In genomic region chr2:108970369-108970768, GRCh38 we compare ENCODE assay signal across 19 cellular contexts. TPM values are rescaled to one million over a fixed set of nuclear protein-coding genes. Genes with fewer than 3 reads are reported as not detected.
DNase-seq lines count a peak whose midpoint lies in the region; ATAC-seq and TF ChIP-seq lines count a peak whose summit lies in the region.
"Had no signal": no experiment of that assay in that cellular context is flagged by ENCODE, and none has a peak within 500 bp of the region (broad histone marks: within the 10 kb centered on the region; RNA-seq: fewer than 3 reads in every experiment).

No MANE protein-coding gene starts in this region.

- no peak overlapping the region for H2AFZ ChIP-seq in PC-9

- H3K4me3 Mint-ChIP-seq in CD4-positive, alpha-beta memory T cell: peak overlapping the region in 1 of 8 donors; percentile 25
- H3K4me3 Mint-ChIP-seq in nephron progenitor cell: no peak overlapping the region
- H3K4me3 Mint-ChIP-seq in activated CD8-positive, alpha-beta T cell treated with anti-CD3 and anti-CD28 coated beads for 36 hours: no peak overlapping the region
- no peak overlapping the region for H3K4me3 Mint-ChIP-seq in activated CD8-positive, alpha-beta T cell treated with anti-CD3 and anti-CD28 coated beads, Interleukin-2, amount 10 ng/mL, durations not matched to agents 7 days and 5 days
- H3K4me3 Mint-ChIP-seq: CD14-positive monocyte, HFFc6 had no signal

- BruUV-seq in PC-9 (replicated peaks; lab: Mats Ljungman, UMichigan): no TSS peak

- peak overlapping the region; percentile 36 for H3K4me2 ChIP-seq in PC-9

- intact Hi-C loops in CD4-positive, alpha-beta memory T cell (cut with micrococcal nuclease): no loop called here
- intact Hi-C loops in PC-9 (cut with micrococcal nuclease; ENCODE audit: unreplicated experiment) (no loop called here), esophagus squamous epithelium (cut with DNase I) (no loop called here)
- intact Hi-C loops in activated CD8-positive, alpha-beta T cell treated with anti-CD3 and anti-CD28 coated beads for 36 hours (cut with micrococcal nuclease): no loop called here

- H4K20me1 ChIP-seq in PC-9 (ENCODE audit: insufficient read depth): no peaks in the 10 kb centered on the region

- CTCF ChIA-PET in CD4-positive, alpha-beta memory T cell (lab: Charles Lee; ENCODE audit: partially characterized antibody): interaction anchor here (5.5 kb wide), 1 partner anchor 18 kb away, joined by 32 read pairs; the partner anchor contains the start of gene EDAR
- CTCF ChIA-PET in PC-9 (lab: Charles Lee): interaction anchor here (0.6 kb wide), 1 partner anchor 9 kb away, joined by 5 read pairs; no protein-coding TSS in a partner anchor
- CTCF ChIA-PET in activated CD8-positive, alpha-beta T cell treated with anti-CD3 and anti-CD28 coated beads for 36 hours (lab: Charles Lee): interaction anchor here (1.2 to 3.4 kb wide), 3 partner anchors 11 to 32 kb away, joined by 3 to 26 read pairs (median 4); no protein-coding TSS in a partner anchor
- CTCF ChIA-PET in activated CD8-positive, alpha-beta T cell treated with anti-CD3 and anti-CD28 coated beads, Interleukin-2, amount 10 ng/mL, durations not matched to agents 7 days and 5 days (lab: Charles Lee): interaction anchor here (1.9 kb wide), 1 partner anchor 12 kb away, joined by 5 read pairs; no protein-coding TSS in a partner anchor

- H3K79me2 ChIP-seq in PC-9 (ENCODE audit: low read depth): no peaks in the 10 kb centered on the region

- peaks cover 39 to 84% (median 64%) of the 10 kb centered on the region in 4 donors for H3K4me1 Mint-ChIP-seq in CD4-positive, alpha-beta memory T cell
- H3K4me1 Mint-ChIP-seq in nephron progenitor cell: peaks cover 69% of the 10 kb centered on the region
- H3K4me1 Mint-ChIP-seq in activated CD8-positive, alpha-beta T cell treated with anti-CD3 and anti-CD28 coated beads for 36 hours (ENCODE audit: low read depth): peaks cover 60% of the 10 kb centered on the region
- H3K4me1 Mint-ChIP-seq in activated CD8-positive, alpha-beta T cell treated with anti-CD3 and anti-CD28 coated beads, Interleukin-2, amount 10 ng/mL, durations not matched to agents 7 days and 5 days (ENCODE audit: low read depth): peaks cover 30% of the 10 kb centered on the region

- no peaks in the 10 kb centered on the region for H3K9me3 ChIP-seq in CD4-positive, alpha-beta memory T cell (ENCODE audit: control insufficient read depth in 1 of 2, low read length in 2 of 2)
- no peaks in the 10 kb centered on the region for H3K9me3 ChIP-seq in PC-9 (ENCODE audit: insufficient read depth, low read depth)
- H3K9me3 ChIP-seq in esophagus squamous epithelium: no peaks in the 10 kb centered on the region

- no peaks in the 10 kb centered on the region for H3K9me2 ChIP-seq in PC-9 (ENCODE audit: insufficient read depth)

- no peak for DNase-seq in CD4-positive, alpha-beta memory T cell
- DNase-seq in PC-9 (no peak), esophagus squamous epithelium (lab: John Stamatoyannopoulos, UW) (no peak), nephron progenitor cell (no peak), NCI-H2081 treated with DMSO at 0.1 percent for 48 hours (lab: John Stamatoyannopoulos, UW) (no peak)
- no peak for DNase-seq in activated CD8-positive, alpha-beta T cell treated with anti-CD3 and anti-CD28 coated beads for 36 hours
- DNase-seq in activated CD8-positive, alpha-beta T cell treated with anti-CD3 and anti-CD28 coated beads, Interleukin-2, amount 10 ng/mL, durations not matched to agents 7 days and 5 days: no peak
- DNase-seq in activated effector memory CD4-positive, alpha-beta T cell treated with anti-CD3 and anti-CD28 coated beads, Interleukin-2, amount 50 U/mL, for 16 hours: no peak
- DNase-seq: Calu3, DMS79, HCEC 1CT, HFFc6 had no signal

- no peak for TF ChIP-seq POLR2A in esophagus squamous epithelium (IDR thresholded peaks at IDR 0.05)

- no peaks in the 10 kb centered on the region for H3K36me3 Mint-ChIP-seq in CD4-positive, alpha-beta memory T cell
- peaks cover 6% of the 10 kb centered on the region for H3K36me3 Mint-ChIP-seq in nephron progenitor cell (ENCODE audit: low read depth)
- no peaks in the 10 kb centered on the region for H3K36me3 Mint-ChIP-seq in activated CD8-positive, alpha-beta T cell treated with anti-CD3 and anti-CD28 coated beads for 36 hours (ENCODE audit: low read depth)
- no peaks in the 10 kb centered on the region for H3K36me3 Mint-ChIP-seq in activated CD8-positive, alpha-beta T cell treated with anti-CD3 and anti-CD28 coated beads, Interleukin-2, amount 10 ng/mL, durations not matched to agents 7 days and 5 days (ENCODE audit: low read depth)
- H3K36me3 Mint-ChIP-seq: CD14-positive monocyte had no signal

- H3K27ac ChIP-seq in CD4-positive, alpha-beta memory T cell (ENCODE audit: low read depth, low read length): no peak overlapping the region
- H3K27ac ChIP-seq in PC-9 (no peak overlapping the region), esophagus squamous epithelium (peak overlapping the region; percentile 85 to 93 (median 90))

- no peaks in the 10 kb centered on the region for H3K27me3 ChIP-seq in CD4-positive, alpha-beta memory T cell (ENCODE audit: insufficient read depth, low read length)
- H3K27me3 ChIP-seq in PC-9 (ENCODE audit: insufficient read depth, low read depth) (no peaks in the 10 kb centered on the region), esophagus squamous epithelium (no peaks in the 10 kb centered on the region)

- no peak for TF ChIP-seq CTCF in PC-9 (conservative IDR thresholded peaks at IDR 0.05)
- no peak for TF ChIP-seq CTCF in esophagus squamous epithelium (IDR thresholded peaks at IDR 0.05)
- no peak for TF ChIP-seq CTCF in nephron progenitor cell (IDR thresholded peaks at IDR 0.05)
- TF ChIP-seq CTCF in activated CD8-positive, alpha-beta T cell treated with anti-CD3 and anti-CD28 coated beads for 36 hours (IDR thresholded peaks at IDR 0.05): no peak

- H3K27ac Mint-ChIP-seq in CD4-positive, alpha-beta memory T cell: peak overlapping the region in 4 of 7 donors; percentile 1 to 66 (median 37)
- H3K27ac Mint-ChIP-seq in nephron progenitor cell: peak overlapping the region; percentile 74
- H3K27ac Mint-ChIP-seq in activated CD8-positive, alpha-beta T cell treated with anti-CD3 and anti-CD28 coated beads for 36 hours: no peak overlapping the region
- no peak overlapping the region for H3K27ac Mint-ChIP-seq in activated CD8-positive, alpha-beta T cell treated with anti-CD3 and anti-CD28 coated beads, Interleukin-2, amount 10 ng/mL, durations not matched to agents 7 days and 5 days
- H3K27ac Mint-ChIP-seq: CD14-positive monocyte, HFFc6 had no signal

- POLR2A ChIA-PET in CD4-positive, alpha-beta memory T cell (lab: Charles Lee; ENCODE audit: partially characterized antibody): interaction anchor here (1.0 kb wide), 1 partner anchor 61 kb away, joined by 3 read pairs; no protein-coding TSS in a partner anchor
- POLR2A ChIA-PET in PC-9 (lab: Charles Lee; ENCODE audit: unreplicated experiment): no interaction called here
- POLR2A ChIA-PET in activated CD8-positive, alpha-beta T cell treated with anti-CD3 and anti-CD28 coated beads for 36 hours (lab: Charles Lee): no interaction called here
- POLR2A ChIA-PET in activated CD8-positive, alpha-beta T cell treated with anti-CD3 and anti-CD28 coated beads, Interleukin-2, amount 10 ng/mL, durations not matched to agents 7 days and 5 days (lab: Charles Lee): no interaction called here

- peaks cover 27% of the 10 kb centered on the region for H3F3A ChIP-seq in PC-9 (ENCODE audit: insufficient read depth, low read depth)

- no peaks in the 10 kb centered on the region for H3K27me3 Mint-ChIP-seq in CD4-positive, alpha-beta memory T cell
- H3K27me3 Mint-ChIP-seq in nephron progenitor cell (ENCODE audit: low read depth, poor library complexity): no peaks in the 10 kb centered on the region
- no peaks in the 10 kb centered on the region for H3K27me3 Mint-ChIP-seq in activated CD8-positive, alpha-beta T cell treated with anti-CD3 and anti-CD28 coated beads for 36 hours
- no peaks in the 10 kb centered on the region for H3K27me3 Mint-ChIP-seq in activated CD8-positive, alpha-beta T cell treated with anti-CD3 and anti-CD28 coated beads, Interleukin-2, amount 10 ng/mL, durations not matched to agents 7 days and 5 days (ENCODE audit: low read depth)

- no peak for ATAC-seq in activated CD8-positive, alpha-beta T cell treated with anti-CD3 and anti-CD28 coated beads for 36 hours
- no peak for ATAC-seq in activated CD8-positive, alpha-beta T cell treated with anti-CD3 and anti-CD28 coated beads, Interleukin-2, amount 10 ng/mL, durations not matched to agents 7 days and 5 days
- ATAC-seq: GM12878, HepG2 had no signal

- no peak overlapping the region for H3K4me3 ChIP-seq in CD4-positive, alpha-beta memory T cell (ENCODE audit: low read length in 2 of 2)
- H3K4me3 ChIP-seq in PC-9: no peak overlapping the region
- no peak overlapping the region for H3K4me3 ChIP-seq in esophagus squamous epithelium
- H3K4me3 ChIP-seq: GM12878 had no signal

- 79 to 91% methylated on average over 1 of the region's 1 CpG for WGBS in esophagus squamous epithelium, 2 donors

- H3K9me3 Mint-ChIP-seq in CD4-positive, alpha-beta memory T cell: no peaks in the 10 kb centered on the region
- H3K9me3 Mint-ChIP-seq in nephron progenitor cell: no peaks in the 10 kb centered on the region
- H3K9me3 Mint-ChIP-seq in activated CD8-positive, alpha-beta T cell treated with anti-CD3 and anti-CD28 coated beads for 36 hours: no peaks in the 10 kb centered on the region
- no peaks in the 10 kb centered on the region for H3K9me3 Mint-ChIP-seq in activated CD8-positive, alpha-beta T cell treated with anti-CD3 and anti-CD28 coated beads, Interleukin-2, amount 10 ng/mL, durations not matched to agents 7 days and 5 days (ENCODE audit: insufficient read depth)
- H3K9me3 Mint-ChIP-seq: CD14-positive monocyte, HFFc6 had no signal

- peaks cover 41% of the 10 kb centered on the region for H3K4me1 ChIP-seq in CD4-positive, alpha-beta memory T cell (ENCODE audit: insufficient read depth, low read length)
- H3K4me1 ChIP-seq in PC-9 (replicated peaks; ENCODE audit: insufficient read depth) (peaks cover 63% of the 10 kb centered on the region), esophagus squamous epithelium (peaks cover 0 to 85% (median 12%) of the 10 kb centered on the region in 3 donors)

- H3K36me3 ChIP-seq in CD4-positive, alpha-beta memory T cell (ENCODE audit: insufficient read depth, low read length): no peaks in the 10 kb centered on the region
- H3K36me3 ChIP-seq in PC-9 (ENCODE audit: low read depth) (no peaks in the 10 kb centered on the region), esophagus squamous epithelium (no peaks in the 10 kb centered on the region)

RNA-seq across cellular contexts. Expression of gene EDAR, which starts 18.7 kb away (rescaled TPM):
- 1 to 10 TPM; 5.8 to 6.3 TPM for total RNA-seq in CD4-positive, alpha-beta memory T cell
- polyA plus RNA-seq in CD4-positive, alpha-beta memory T cell: 1 to 10 TPM; 3.0 to 3.5 TPM
- not detected in 2 replicates for total RNA-seq in PC-9 (2021)
- 1 to 10 TPM; 3.9 to 5.3 (median 4.4) TPM for total RNA-seq in esophagus squamous epithelium
- total RNA-seq in activated CD8-positive, alpha-beta T cell treated with anti-CD3 and anti-CD28 coated beads for 36 hours: under 1 TPM; 0.09 to 0.11 TPM
- total RNA-seq in activated CD8-positive, alpha-beta T cell treated with anti-CD3 and anti-CD28 coated beads, Interleukin-2, amount 10 ng/mL, durations not matched to agents 7 days and 5 days: not detected
- total RNA-seq: Calu3, G401, GM12878, H4, HepG2, HFFc6 had no signal
- polyA plus RNA-seq: AG04450, BJ, CD14-positive monocyte, HepG2 had no signal

Comparison
In these comparisons a context has a peak if more than half of its experiments do, and no peak if none do; other contexts are left out.
1. H3K27ac ChIP-seq: peak in esophagus squamous epithelium (4 of 4); none in CD4-positive, alpha-beta memory T cell (single experiment) and PC-9 (single experiment).
2. H3K27ac Mint-ChIP-seq: peak in CD4-positive, alpha-beta memory T cell (4 of 7) and nephron progenitor cell (single experiment); none in activated CD8-positive, alpha-beta T cell treated with anti-CD3 and anti-CD28 coated beads for 36 hours (single experiment) and activated CD8-positive, alpha-beta T cell treated with anti-CD3 and anti-CD28 coated beads, Interleukin-2, amount 10 ng/mL, durations not matched to agents 7 days and 5 days (single experiment).